Comparison of ENCODE assay signal across 15 cellular contexts in genomic region chr2:112588611-112589045, GRCh38. TPM values are rescaled to one million over a fixed set of nuclear protein-coding genes. Genes with fewer than 3 reads are reported as not detected.
DNase-seq lines count a peak whose midpoint lies in the region; ATAC-seq, FAIRE-seq and TF ChIP-seq lines count a peak whose summit lies in the region.
"Had no signal": no experiment of that assay in that cellular context is flagged by ENCODE, and none has a peak within 500 bp of the region (broad histone marks: within the 10 kb centered on the region; RNA-seq: fewer than 3 reads in every experiment).

No MANE protein-coding gene starts in this region.

- no peak overlapping the region for H2AK9ac ChIP-seq in IMR-90 (replicated peaks; ENCODE audit: low read depth, low read length, poor library complexity)

- H2BK15ac ChIP-seq in IMR-90 (ENCODE audit: low read depth, low read length) = no peak overlapping the region

- H3K4me1 ChIP-seq in IMR-90 (ENCODE audit: control insufficient read depth, insufficient read depth, low read length) (peaks cover 6% of the 10 kb centered on the region), HepG2 (ENCODE audit: insufficient read depth, low read length) (peaks cover 23% of the 10 kb centered on the region), vagina (peaks cover 18% of the 10 kb centered on the region)

- no peak for ATAC-seq in IMR-90 (ENCODE audit: low read depth)
- no peak for ATAC-seq in HepG2
- ATAC-seq: gastroesophageal sphincter, mucosa of descending colon had no signal

- DNase-seq in A172 (ENCODE audit: low spot score) = peak; percentile 37
- DNase-seq in IMR-90 = no peak
- DNase-seq in SHP77 treated with DMSO at 0.1 percent for 48 hours (lab: John Stamatoyannopoulos, UW) = peak; percentile 41
- DNase-seq in HepG2 (ENCODE audit: low spot score) = no peak
- DNase-seq in NCI-H524 (lab: John Stamatoyannopoulos, UW) = no peak
- DNase-seq in NCI-H1436 treated with DMSO at 0.1 percent for 48 hours (lab: John Stamatoyannopoulos, UW) = no peak
- DNase-seq in foreskin fibroblast = no peak
- DNase-seq in vagina (ENCODE audit: extremely low spot score in 2 of 2) = no peak
- DNase-seq: activated CD4-positive, alpha-beta T cell treated with anti-CD3 and anti-CD28 coated beads, Interleukin-2, amount 10 ng/mL, durations not matched to agents 7 days and 5 days; DND-41; effector memory CD4-positive, alpha-beta T cell; mucosa of descending colon; OCI-M1 had no signal

- TF ChIP-seq CTCF in IMR-90 (conservative IDR thresholded peaks at IDR 0.05; ENCODE audit: low read depth, low read length) = no peak
- no peak for TF ChIP-seq CTCF in HepG2 (CRISPR knock-in tag; IDR thresholded peaks at IDR 0.05)
- TF ChIP-seq CTCF in foreskin fibroblast (IDR thresholded peaks at IDR 0.05; ENCODE audit: low read depth, low read length) = no peak
- TF ChIP-seq CTCF in vagina (IDR thresholded peaks at IDR 0.05) = no peak

- peaks cover 6% of the 10 kb centered on the region for H3K79me2 ChIP-seq in HepG2 (ENCODE audit: insufficient read depth, low read length)

- H2BK20ac ChIP-seq in IMR-90 (ENCODE audit: low read depth, low read length) = no peak overlapping the region

- H3K27ac ChIP-seq in IMR-90 (ENCODE audit: insufficient read depth, low read length) (no peak overlapping the region), HepG2 (ENCODE audit: extremely low read length, insufficient read depth, low read length) (no peak overlapping the region), vagina (no peak overlapping the region)
- H3K27ac ChIP-seq: gastroesophageal sphincter had no signal

- in situ Hi-C loops in IMR-90 (cut with MboI; ENCODE audit: low sequenced_read_pairs) (no loop called here), HepG2 (cut with HindIII; ENCODE audit: extremely low pct_ligation_motif_present, low pct_unique_long_range_greater_than_20kb) (no loop called here)

- no peak for FAIRE-seq in HepG2 (lab: Jason Lieb, UNC)

- WGBS in IMR-90 (ENCODE audit: extremely low coverage in 2 of 2, insufficient read length in 1 of 2), 2 experiments = 100% methylated on average over 1 of the region's 6 CpGs; no CpG with 5 or more reads in 1 of the 2 experiments
- 96% methylated on average over 6 of the region's 6 CpGs for WGBS in HepG2 (ENCODE audit: low lambda C conversion rate)

- no peak overlapping the region for H2BK5ac ChIP-seq in IMR-90 (ENCODE audit: low read depth, low read length, poor library complexity, severe bottlenecking)

- no peak overlapping the region for H2BK120ac ChIP-seq in IMR-90 (ENCODE audit: low read depth, low read length)

- H3K4ac ChIP-seq in IMR-90 (ENCODE audit: low read depth, low read length) = no peak overlapping the region

- intact Hi-C loops in IMR-90 (cut with micrococcal nuclease) = no loop called here
- intact Hi-C loops in HepG2 (cut with micrococcal nuclease; ENCODE audit: unreplicated experiment) = loop anchor here (10.0 kb wide), 1 partner anchor 334 kb away; the partner anchor contains the start of gene ZC3H8
- intact Hi-C loops in vagina (cut with DNase I) = loop anchor here (10.0 kb wide), 1 partner anchor 104 kb away; the partner anchor contains the start of gene TTL

- H3K56ac ChIP-seq in IMR-90 (ENCODE audit: extremely low read depth, insufficient read depth, low read length) = no peak overlapping the region

- BruUV-seq in IMR-90 (replicated peaks; lab: Mats Ljungman, UMichigan) (no TSS peak), HepG2 (replicated peaks; lab: Mats Ljungman, UMichigan) (no TSS peak)

- H4K20me1 ChIP-seq in IMR-90 (ENCODE audit: insufficient read depth, low read length) = no peaks in the 10 kb centered on the region
- no peaks in the 10 kb centered on the region for H4K20me1 ChIP-seq in HepG2 (ENCODE audit: insufficient read depth, low read length)

- no peak overlapping the region for H2AFZ ChIP-seq in IMR-90 (replicated peaks; ENCODE audit: low read length, poor library complexity)
- H2AFZ ChIP-seq in HepG2 (ENCODE audit: low read length) = no peak overlapping the region

- dilution Hi-C loops in IMR-90 (cut with HindIII; ENCODE audit: low sequenced_read_pairs, unreplicated experiment) = no loop called here

- CTCF ChIA-PET in IMR-90 (lab: Yijun Ruan, JAX) (no interaction called here), HepG2 (lab: Yijun Ruan, JAX; ENCODE audit: low intra/inter-chr PET ratio, low total read pairs) (no interaction called here)

- H3K9ac ChIP-seq in IMR-90 (ENCODE audit: low read depth, low read length) (no peak overlapping the region), HepG2 (ENCODE audit: insufficient read depth, low read depth, low read length) (no peak overlapping the region)

- H3K18ac ChIP-seq in IMR-90 (ENCODE audit: low read depth, low read length) = no peak overlapping the region

- H3K4me2 ChIP-seq in IMR-90 (ENCODE audit: low read depth, low read length) (no peak overlapping the region), HepG2 (ENCODE audit: low read depth, low read length) (no peak overlapping the region)

- TF ChIP-seq RAD21 in IMR-90 (IDR thresholded peaks at IDR 0.05; ENCODE audit: low read length) (no peak), HepG2 (CRISPR knock-in tag; IDR thresholded peaks at IDR 0.05) (no peak)

- POLR2A ChIA-PET in IMR-90 (lab: Charles Lee; ENCODE audit: unreplicated experiment) = no interaction called here
- POLR2A ChIA-PET in HepG2 (lab: Yijun Ruan, JAX) = no interaction called here

- TF ChIP-seq EP300 in HepG2 (IDR thresholded peaks at IDR 0.05; ENCODE audit: low read depth in 2 of 2, low read length in 2 of 2) (no peak), HepG2 (CRISPR knock-in tag; IDR thresholded peaks at IDR 0.05; ENCODE audit: borderline replicate concordance) (no peak)

- no peak overlapping the region for H2AK5ac ChIP-seq in IMR-90 (ENCODE audit: low read depth, low read length)

- H4K8ac ChIP-seq in IMR-90 (ENCODE audit: low read depth in 2 of 2, low read length in 2 of 2) = no peak overlapping the region

- no peaks in the 10 kb centered on the region for H3K27me3 ChIP-seq in IMR-90 (ENCODE audit: control insufficient read depth, insufficient read depth, low read length)
- H3K27me3 ChIP-seq in HepG2 (ENCODE audit: control insufficient read depth in 1 of 2, insufficient read depth in 2 of 2, low read length in 2 of 2) = peaks cover 0 to 4% of the 10 kb centered on the region in 2 experiments; a peak in 1 of 5 replicates
- no peaks in the 10 kb centered on the region for H3K27me3 ChIP-seq in vagina
- H3K27me3 ChIP-seq: gastroesophageal sphincter, upper lobe of left lung had no signal

- H3K9me3 ChIP-seq in IMR-90 (ENCODE audit: control insufficient read depth, insufficient read depth, low read length) (no peaks in the 10 kb centered on the region), HepG2 (ENCODE audit: low read length) (no peaks in the 10 kb centered on the region), vagina (no peaks in the 10 kb centered on the region)
- H3K9me3 ChIP-seq: gastroesophageal sphincter, mucosa of descending colon, upper lobe of left lung had no signal

- peaks cover 5 to 30% of the 10 kb centered on the region in 2 experiments for H3K79me1 ChIP-seq in IMR-90 (ENCODE audit: low read depth in 1 of 2, low read length in 2 of 2)

- H3K4me3 ChIP-seq in IMR-90 (ENCODE audit: insufficient read depth, low read depth, low read length) (no peak overlapping the region), HepG2 (replicated peaks in 1 of 3; ENCODE audit: insufficient read depth in 1 of 3, low read depth in 2 of 3, low read length in 3 of 3) (no peak overlapping the region), foreskin fibroblast (ENCODE audit: low read depth in 1 of 2, low read length in 2 of 2) (no peak overlapping the region), vagina (no peak overlapping the region)
- H3K4me3 ChIP-seq: gastroesophageal sphincter, mucosa of descending colon, upper lobe of left lung had no signal

- TF ChIP-seq POLR2A in IMR-90 (IDR thresholded peaks at IDR 0.05; ENCODE audit: low read depth, low read length) (no peak), HepG2 (IDR thresholded peaks at IDR 0.05; ENCODE audit: insufficient read depth in 1 of 2, low read depth in 2 of 2, low read length in 2 of 2) (no peak), vagina (IDR thresholded peaks at IDR 0.05) (no peak)

- no peak overlapping the region for H4K91ac ChIP-seq in IMR-90 (ENCODE audit: insufficient read depth, low read depth, low read length)

- H3K9me1 ChIP-seq in IMR-90 (ENCODE audit: insufficient read depth, low read length) = peaks cover 9% of the 10 kb centered on the region

- H3K36me3 ChIP-seq in IMR-90 (ENCODE audit: control insufficient read depth, insufficient read depth, low read length) = peaks cover 8% of the 10 kb centered on the region
- peaks cover 9 to 15% of the 10 kb centered on the region in 2 experiments; a peak in 4 of 5 replicates for H3K36me3 ChIP-seq in HepG2 (replicated peaks in 1 of 2; ENCODE audit: control insufficient read depth in 1 of 2, insufficient read depth in 2 of 2, low read length in 2 of 2)
- no peaks in the 10 kb centered on the region for H3K36me3 ChIP-seq in vagina

- H3K14ac ChIP-seq in IMR-90 (replicated peaks; ENCODE audit: low read depth, low read length) = no peak overlapping the region

- no peak overlapping the region for H3K23ac ChIP-seq in IMR-90 (ENCODE audit: low read depth, low read length)

- no peak overlapping the region for H4K5ac ChIP-seq in IMR-90 (ENCODE audit: low read depth, low read length)

RNA-seq across cellular contexts. Expression of gene CHCHD5, which starts 4.2 kb away (rescaled TPM):
- 19.9 and 23.5 TPM in 2 replicates for total RNA-seq in A172 (2014; rRNA removed; shearing (Covaris generic))
- total RNA-seq in IMR-90 (2012; rRNA removed) = 4.8 and 8.1 TPM in 2 replicates
- polyA plus RNA-seq in IMR-90 (2012; rRNA removed) = 40.1 and 46.2 TPM in 2 replicates
- polyA plus RNA-seq in IMR-90 (2012; cell fraction: cytosol; rRNA removed) = 79.8 and 84.7 TPM in 2 replicates
- polyA plus RNA-seq in IMR-90 (2012; cell fraction: nucleus; rRNA removed; ENCODE audit: low replicate concordance) = 19.4 and 30.5 TPM in 2 replicates
- total RNA-seq in HepG2 (2016; rRNA removed; fragmentation: Illumina TruSeq; extraction: Trizol) = 22.8 and 23.9 TPM in 2 replicates
- total RNA-seq in HepG2 (2016; cell fraction: cytosol; rRNA removed; fragmentation: Illumina TruSeq; extraction: Trizol; ENCODE audit: low read depth) = 27.4 and 35.9 TPM in 2 replicates
- 21.3 and 24.7 TPM in 2 replicates for total RNA-seq in HepG2 (2016; cell fraction: insoluble cytoplasmic fraction; rRNA removed; fragmentation: Illumina TruSeq; extraction: Trizol)
- total RNA-seq in HepG2 (2016; cell fraction: membrane; rRNA removed; fragmentation: Illumina TruSeq; extraction: Trizol) = 27.3 and 31.8 TPM in 2 replicates
- 13.0 and 14.1 TPM in 2 replicates for total RNA-seq in HepG2 (2016; cell fraction: nucleus; rRNA removed; fragmentation: Illumina TruSeq; extraction: Trizol)
- 19.0 and 22.7 TPM in 2 replicates for polyA plus RNA-seq in HepG2 (2011; rRNA removed)
- polyA plus RNA-seq in HepG2 (2011; cell fraction: cytosol; rRNA removed) = 20.8 and 43.9 TPM in 2 replicates
- polyA plus RNA-seq in HepG2 (2011; cell fraction: nucleus; rRNA removed) = 36.4 and 41.5 TPM in 2 replicates
- polyA plus RNA-seq in HepG2 (2012) = 27.5 and 32.7 TPM in 2 replicates
- polyA plus RNA-seq in HepG2 (2016; cell fraction: cytosol; fragmentation: Illumina TruSeq; extraction: Trizol; ENCODE audit: low read depth) = 44.4 and 53.5 TPM in 2 replicates
- 36.8 and 37.7 TPM in 2 replicates for polyA plus RNA-seq in HepG2 (2016; cell fraction: insoluble cytoplasmic fraction; fragmentation: Illumina TruSeq; extraction: Trizol; ENCODE audit: low read depth)
- polyA plus RNA-seq in HepG2 (2016; cell fraction: membrane; fragmentation: Illumina TruSeq; extraction: Trizol; ENCODE audit: low read depth) = 42.6 and 49.8 TPM in 2 replicates
- polyA plus RNA-seq in HepG2 (2016; cell fraction: nucleus; fragmentation: Illumina TruSeq; extraction: Trizol; ENCODE audit: insufficient read depth, low read depth) = 30.3 TPM in 2 replicates
- polyA minus RNA-seq in HepG2 (2011; rRNA and poly(A)+ RNA removed; ENCODE audit: low replicate concordance) = 8.7 and 43.9 TPM in 2 replicates
- polyA minus RNA-seq in HepG2 (2011; cell fraction: cytosol; rRNA and poly(A)+ RNA removed) = 12.2 and 12.4 TPM in 2 replicates
- polyA minus RNA-seq in HepG2 (2011; cell fraction: nucleus; rRNA and poly(A)+ RNA removed) = 10.4 and 12.4 TPM in 2 replicates
- total RNA-seq in vagina = 30.7 TPM

RNA-seq across cellular contexts. Expression of gene POLR1B, which starts 46.4 kb away (rescaled TPM):
- 20.0 and 23.3 TPM in 2 replicates for total RNA-seq in A172 (2014; rRNA removed; shearing (Covaris generic))
- total RNA-seq in IMR-90 (2012; rRNA removed) (22.8 and 24.6 TPM in 2 replicates), HepG2 (2016; rRNA removed; fragmentation: Illumina TruSeq; extraction: Trizol) (46.0 and 70.8 TPM in 2 replicates), vagina (13.3 TPM)
- polyA plus RNA-seq in IMR-90 (2012; rRNA removed) (10.5 and 10.9 TPM in 2 replicates), HepG2 (2011; rRNA removed) (17.5 and 18.3 TPM in 2 replicates)
- 6.0 and 6.1 TPM in 2 replicates for polyA plus RNA-seq in IMR-90 (2012; cell fraction: cytosol; rRNA removed)
- 7.3 and 8.5 TPM in 2 replicates for polyA plus RNA-seq in IMR-90 (2012; cell fraction: nucleus; rRNA removed; ENCODE audit: low replicate concordance)
- total RNA-seq in HepG2 (2016; cell fraction: cytosol; rRNA removed; fragmentation: Illumina TruSeq; extraction: Trizol; ENCODE audit: low read depth) = 9.3 and 11.0 TPM in 2 replicates
- 47.1 and 70.7 TPM in 2 replicates for total RNA-seq in HepG2 (2016; cell fraction: insoluble cytoplasmic fraction; rRNA removed; fragmentation: Illumina TruSeq; extraction: Trizol)
- total RNA-seq in HepG2 (2016; cell fraction: membrane; rRNA removed; fragmentation: Illumina TruSeq; extraction: Trizol) = 14.7 and 18.4 TPM in 2 replicates
- 35.3 and 39.0 TPM in 2 replicates for total RNA-seq in HepG2 (2016; cell fraction: nucleus; rRNA removed; fragmentation: Illumina TruSeq; extraction: Trizol)
- polyA plus RNA-seq in HepG2 (2011; cell fraction: cytosol; rRNA removed) = 12.4 and 17.4 TPM in 2 replicates
- 13.5 and 17.5 TPM in 2 replicates for polyA plus RNA-seq in HepG2 (2011; cell fraction: nucleus; rRNA removed)
- polyA plus RNA-seq in HepG2 (2012) = 25.1 and 28.2 TPM in 2 replicates
- polyA plus RNA-seq in HepG2 (2016; cell fraction: cytosol; fragmentation: Illumina TruSeq; extraction: Trizol; ENCODE audit: low read depth) = 1.7 and 1.8 TPM in 2 replicates
- polyA plus RNA-seq in HepG2 (2016; cell fraction: insoluble cytoplasmic fraction; fragmentation: Illumina TruSeq; extraction: Trizol; ENCODE audit: low read depth) = 48.7 and 51.1 TPM in 2 replicates
- 4.7 and 5.1 TPM in 2 replicates for polyA plus RNA-seq in HepG2 (2016; cell fraction: membrane; fragmentation: Illumina TruSeq; extraction: Trizol; ENCODE audit: low read depth)
- polyA plus RNA-seq in HepG2 (2016; cell fraction: nucleus; fragmentation: Illumina TruSeq; extraction: Trizol; ENCODE audit: insufficient read depth, low read depth) = 35.3 and 39.0 TPM in 2 replicates
- 113 and 135 TPM in 2 replicates for polyA minus RNA-seq in HepG2 (2011; rRNA and poly(A)+ RNA removed; ENCODE audit: low replicate concordance)
- polyA minus RNA-seq in HepG2 (2011; cell fraction: cytosol; rRNA and poly(A)+ RNA removed) = 42.2 and 61.3 TPM in 2 replicates
- 46.6 and 64.0 TPM in 2 replicates for polyA minus RNA-seq in HepG2 (2011; cell fraction: nucleus; rRNA and poly(A)+ RNA removed)

RNA-seq across cellular contexts. Expression of gene SLC20A1, which starts 57.1 kb away (rescaled TPM):
- 112 and 159 TPM in 2 replicates for total RNA-seq in A172 (2014; rRNA removed; shearing (Covaris generic))
- 94.1 and 123 TPM in 2 replicates for total RNA-seq in IMR-90 (2012; rRNA removed)
- polyA plus RNA-seq in IMR-90 (2012; rRNA removed) = 72.3 and 93.6 TPM in 2 replicates
- polyA plus RNA-seq in IMR-90 (2012; cell fraction: cytosol; rRNA removed) = 20.4 and 27.2 TPM in 2 replicates
- polyA plus RNA-seq in IMR-90 (2012; cell fraction: nucleus; rRNA removed; ENCODE audit: low replicate concordance) = 27.1 and 155 TPM in 2 replicates
- total RNA-seq in HepG2 (2016; rRNA removed; fragmentation: Illumina TruSeq; extraction: Trizol) = 60.1 and 85.9 TPM in 2 replicates
- 12.7 and 13.6 TPM in 2 replicates for total RNA-seq in HepG2 (2016; cell fraction: cytosol; rRNA removed; fragmentation: Illumina TruSeq; extraction: Trizol; ENCODE audit: low read depth)
- total RNA-seq in HepG2 (2016; cell fraction: insoluble cytoplasmic fraction; rRNA removed; fragmentation: Illumina TruSeq; extraction: Trizol) = 58.0 and 89.3 TPM in 2 replicates
- total RNA-seq in HepG2 (2016; cell fraction: membrane; rRNA removed; fragmentation: Illumina TruSeq; extraction: Trizol) = 41.9 and 44.0 TPM in 2 replicates
- 130 and 144 TPM in 2 replicates for total RNA-seq in HepG2 (2016; cell fraction: nucleus; rRNA removed; fragmentation: Illumina TruSeq; extraction: Trizol)
- polyA plus RNA-seq in HepG2 (2011; rRNA removed) = 54.0 and 70.6 TPM in 2 replicates
- 47.5 and 83.7 TPM in 2 replicates for polyA plus RNA-seq in HepG2 (2011; cell fraction: cytosol; rRNA removed)
- polyA plus RNA-seq in HepG2 (2011; cell fraction: nucleus; rRNA removed) = 80.6 and 124 TPM in 2 replicates
- 121 and 142 TPM in 2 replicates for polyA plus RNA-seq in HepG2 (2012)
- 7.3 and 8.2 TPM in 2 replicates for polyA plus RNA-seq in HepG2 (2016; cell fraction: cytosol; fragmentation: Illumina TruSeq; extraction: Trizol; ENCODE audit: low read depth)
- 42.8 and 44.4 TPM in 2 replicates for polyA plus RNA-seq in HepG2 (2016; cell fraction: insoluble cytoplasmic fraction; fragmentation: Illumina TruSeq; extraction: Trizol; ENCODE audit: low read depth)
- 21.0 and 21.5 TPM in 2 replicates for polyA plus RNA-seq in HepG2 (2016; cell fraction: membrane; fragmentation: Illumina TruSeq; extraction: Trizol; ENCODE audit: low read depth)
- 155 and 157 TPM in 2 replicates for polyA plus RNA-seq in HepG2 (2016; cell fraction: nucleus; fragmentation: Illumina TruSeq; extraction: Trizol; ENCODE audit: insufficient read depth, low read depth)
- polyA minus RNA-seq in HepG2 (2011; rRNA and poly(A)+ RNA removed; ENCODE audit: low replicate concordance) = 36.0 and 75.9 TPM in 2 replicates
- 63.7 and 90.7 TPM in 2 replicates for polyA minus RNA-seq in HepG2 (2011; cell fraction: cytosol; rRNA and poly(A)+ RNA removed)
- 154 and 209 TPM in 2 replicates for polyA minus RNA-seq in HepG2 (2011; cell fraction: nucleus; rRNA and poly(A)+ RNA removed)
- total RNA-seq in vagina = 36.6 TPM

Comparison
In these comparisons a context has a peak if more than half of its experiments do, and no peak if none do; other contexts are left out.
1. DNase-seq: peak in A172 (single experiment) and SHP77 treated with DMSO at 0.1 percent for 48 hours (single experiment); none in IMR-90 (single experiment), HepG2 (single experiment), NCI-H524 (0 of 2), NCI-H1436 treated with DMSO at 0.1 percent for 48 hours (single experiment), foreskin fibroblast (0 of 2) and vagina (0 of 2).